20 cellular contexts compared by ENCODE assay signal in genomic region chr7:150675714-150676113, GRCh38. TPM values are rescaled to one million over a fixed set of nuclear protein-coding genes. Genes with fewer than 3 reads are reported as not detected.
A peak's percentile ranks its signal among the peaks of the same experiment; 100 is the strongest.
DNase-seq lines count a peak whose midpoint lies in the region; ATAC-seq, FAIRE-seq and TF ChIP-seq lines count a peak whose summit lies in the region.
"Had no signal": no experiment of that assay in that cellular context is flagged by ENCODE, and none has a peak within 500 bp of the region (broad histone marks: within the 10 kb centered on the region; RNA-seq: fewer than 3 reads in every experiment).

No MANE protein-coding gene starts in this region.

- H3K4me1 Mint-ChIP-seq in T-helper 2 cell treated with Interferon-gamma antibody and Interleukin-4, amounts not matched to agents 5 μg/mL and 100 μg/mL, for 36 hours (ENCODE audit: low read depth) = peaks cover 68% of the 10 kb centered on the region
- H3K4me1 Mint-ChIP-seq: endodermal cell had no signal

- no peaks in the 10 kb centered on the region for H3K36me3 ChIP-seq in colonic mucosa
- H3K36me3 ChIP-seq: thoracic aorta had no signal

- no peaks in the 10 kb centered on the region for H3K27me3 Mint-ChIP-seq in T-helper 2 cell treated with Interferon-gamma antibody and Interleukin-4, amounts not matched to agents 5 μg/mL and 100 μg/mL, for 36 hours (ENCODE audit: low read depth)

- no peak for TF ChIP-seq POLR2A in GM12891 (IDR thresholded peaks at IDR 0.05; ENCODE audit: low read depth, low read length)

- DNase-seq in T-helper 2 cell treated with Interferon-gamma antibody and Interleukin-4, amounts not matched to agents 5 μg/mL and 100 μg/mL, for 36 hours (ENCODE audit: low spot score) = no peak
- no peak for DNase-seq in T-helper 2 cell
- DNase-seq in GM12891 (ENCODE audit: insufficient read length, low spot score) = no peak
- no peak for DNase-seq in colonic mucosa
- DNase-seq in NCI-H82 (lab: John Stamatoyannopoulos, UW) = no peak
- no peak for DNase-seq in kidney tubule cell (ENCODE audit: low spot score)
- DNase-seq: 8988T, activated gamma-delta T cell, endodermal cell, foreskin melanocyte, mucosa of descending colon, NCI-H187 treated with DMSO at 0.1 percent for 48 hours, NCI-H526 had no signal

- FAIRE-seq in GM12891 (lab: Jason Lieb, UNC) = peak; percentile 45
- FAIRE-seq: bronchial epithelial cell had no signal

- ATAC-seq in HG03159 (IDR thresholded peaks at IDR 0.05; ENCODE audit: unreplicated experiment) = no peak
- ATAC-seq: activated CD4-positive, CD25-positive, alpha-beta regulatory T cell treated with anti-CD3 and anti-CD28 coated beads, Interleukin-2, amount 50 U/mL, for 24 hours; mucosa of descending colon; Panc1 had no signal

- H3K9me3 Mint-ChIP-seq in T-helper 2 cell treated with Interferon-gamma antibody and Interleukin-4, amounts not matched to agents 5 μg/mL and 100 μg/mL, for 36 hours = peaks cover 28% of the 10 kb centered on the region

- intact Hi-C loops in colonic mucosa (cut with DNase I) = no loop called here

- H3K9me3 ChIP-seq in colonic mucosa = no peaks in the 10 kb centered on the region
- H3K9me3 ChIP-seq: mucosa of descending colon, thoracic aorta had no signal

- no peak overlapping the region for H3K9ac ChIP-seq in colonic mucosa (ENCODE audit: low read depth in 2 of 2, low read length in 2 of 2)

- H3K4me3 Mint-ChIP-seq in T-helper 2 cell treated with Interferon-gamma antibody and Interleukin-4, amounts not matched to agents 5 μg/mL and 100 μg/mL, for 36 hours = peak overlapping the region; percentile 72
- H3K4me3 Mint-ChIP-seq: endodermal cell had no signal

- H3K4me3 ChIP-seq in colonic mucosa (no peak overlapping the region), skin epidermis (no peak overlapping the region)
- H3K4me3 ChIP-seq: mucosa of descending colon, thoracic aorta had no signal

- no peaks in the 10 kb centered on the region for H3K4me1 ChIP-seq in colonic mucosa

- peak overlapping the region; percentile 44 for H3K27ac ChIP-seq in colonic mucosa
- peak overlapping the region in 14 of 21 experiments; percentile 12 to 93 (median 70) for H3K27ac ChIP-seq in skin epidermis
- H3K27ac ChIP-seq: thoracic aorta had no signal

- no peaks in the 10 kb centered on the region for H3K27me3 ChIP-seq in colonic mucosa

- TF ChIP-seq CTCF in colonic mucosa (IDR thresholded peaks at IDR 0.05) = no peak

- H3K27ac Mint-ChIP-seq in T-helper 2 cell treated with Interferon-gamma antibody and Interleukin-4, amounts not matched to agents 5 μg/mL and 100 μg/mL, for 36 hours = peak overlapping the region; percentile 86
- H3K27ac Mint-ChIP-seq: endodermal cell had no signal

- H3K36me3 Mint-ChIP-seq in T-helper 2 cell treated with Interferon-gamma antibody and Interleukin-4, amounts not matched to agents 5 μg/mL and 100 μg/mL, for 36 hours (ENCODE audit: low read depth) = peaks cover 42% of the 10 kb centered on the region

TF ChIP-seq in GM12891, 5 proteins besides CTCF, POLR2A, EP300 and RAD21:
- TF ChIP-seq POLR2AphosphoS5 (IDR thresholded peaks at IDR 0.05; ENCODE audit: low read depth, low read length) (no peak), SPI1 (IDR thresholded peaks at IDR 0.05; ENCODE audit: low read depth, low read length) (no peak), TAF1 (IDR thresholded peaks at IDR 0.05; ENCODE audit: low read depth, low read length) (no peak), POU2F2 (IDR thresholded peaks at IDR 0.05; ENCODE audit: low read depth, low read length) (no peak), PAX5 (IDR thresholded peaks at IDR 0.05; ENCODE audit: insufficient read depth, low read length, severe bottlenecking) (no peak)

RNA-seq across cellular contexts. Expression of gene GIMAP2, which starts 9.8 kb away (rescaled TPM):
- 25.9 TPM for polyA plus RNA-seq in GM12891 (2012; ENCODE audit: low read depth, missing spikeins)
- total RNA-seq in colonic mucosa = 1 to 10 TPM; 6.5 to 6.9 TPM
- total RNA-seq: endodermal cell had no signal

RNA-seq across cellular contexts. Expression of gene GIMAP1, which starts 40.7 kb away (rescaled TPM):
- polyA plus RNA-seq in GM12891 (2012; ENCODE audit: low read depth, missing spikeins) = 1.2 TPM
- total RNA-seq in colonic mucosa = 1 to 10 TPM in 1 of 2 donors, under 1 TPM in 1; 0.94 to 1.6 TPM
- total RNA-seq: bronchial epithelial cell, endodermal cell, LHCN-M2 had no signal

RNA-seq across cellular contexts. Expression of gene GIMAP6, which starts 43.5 kb away (rescaled TPM):
- 25.1 TPM for polyA plus RNA-seq in GM12891 (2012; ENCODE audit: low read depth, missing spikeins)
- 1 to 10 TPM; 4.8 to 7.1 TPM for total RNA-seq in colonic mucosa
- total RNA-seq: bronchial epithelial cell, endodermal cell, LHCN-M2 had no signal
